1 cellular context compared by ENCODE assay signal in the genomic region with DNA sequence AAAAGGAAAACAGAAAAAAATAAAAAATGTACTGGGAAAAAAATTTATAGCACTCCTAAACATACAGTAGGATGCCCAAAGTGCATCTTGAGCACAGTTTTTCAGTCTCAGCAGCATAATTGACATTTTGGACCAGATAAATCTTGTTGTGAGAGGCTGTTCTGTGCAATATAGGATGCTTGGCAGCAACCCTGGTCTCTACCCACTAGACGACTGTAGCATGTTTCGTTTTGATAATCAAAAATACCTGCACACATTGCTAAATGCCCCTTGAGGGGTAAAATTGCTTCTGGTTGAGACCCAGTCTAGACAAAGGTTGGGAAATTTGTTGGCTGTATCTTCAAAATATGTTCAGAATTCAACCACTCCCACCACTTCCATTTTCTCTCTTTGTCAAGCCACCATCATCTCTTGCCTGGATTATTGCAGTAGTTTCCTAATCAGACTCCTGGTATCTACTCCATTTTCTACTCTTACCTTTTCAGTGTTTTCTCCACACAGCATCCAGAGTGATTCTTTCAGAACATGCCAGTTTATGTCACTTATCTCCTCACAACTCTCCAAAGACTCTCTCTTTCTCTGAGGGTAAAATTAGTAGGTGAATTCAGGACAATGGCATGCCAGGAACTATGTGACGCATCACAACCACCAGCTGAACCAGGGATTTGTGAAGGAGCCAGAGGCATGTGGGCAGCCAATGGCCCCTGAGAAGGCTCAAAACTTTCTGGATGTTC.
TF ChIP-seq lines count a peak whose summit lies in the region.

No MANE protein-coding gene starts in this region.

TF ChIP-seq in IMR-90, 13 proteins besides CTCF, POLR2A, EP300 and RAD21 (continued from another document):
- no peak for TF ChIP-seq CEBPB (IDR thresholded peaks at IDR 0.05; ENCODE audit: low read depth, low read length)
- TF ChIP-seq SMC3 (IDR thresholded peaks at IDR 0.05; ENCODE audit: low read depth, low read length) = no peak
